ENCODE assay signal across 13 cellular contexts in genomic region chr3:186789554-186790260, GRCh38. TPM values are rescaled to one million over a fixed set of nuclear protein-coding genes. Genes with fewer than 3 reads are reported as not detected.
DNase-seq lines count a peak whose midpoint lies in the region; ATAC-seq and TF ChIP-seq lines count a peak whose summit lies in the region.
"Had no signal": no experiment of that assay in that cellular context is flagged by ENCODE, and none has a peak within 500 bp of the region (broad histone marks: within the 10 kb centered on the region; RNA-seq: fewer than 3 reads in every experiment).

No MANE protein-coding gene starts in this region.

- intact Hi-C loops in activated naive CD4-positive, alpha-beta T cell treated with anti-CD3 and anti-CD28 coated beads for 36 hours (cut with micrococcal nuclease): no loop called here
- intact Hi-C loops in uterus (cut with DNase I; ENCODE audit: low total_unique reads): no loop called here
- intact Hi-C loops in gastrocnemius medialis (cut with DNase I; ENCODE audit: low total_unique reads): loop anchor here (10.0 kb wide), 2 partner anchors 685 to 925 kb away; partner anchors contain the start of gene ETV5

- WGBS in smooth muscle cell (ENCODE audit: low lambda C conversion rate): 57% methylated on average over 4 of the region's 4 CpGs

- H4K20me1 ChIP-seq in smooth muscle cell (ENCODE audit: low read depth): peaks cover 68% of the 10 kb centered on the region

- no peak overlapping the region for H2AFZ ChIP-seq in smooth muscle cell (ENCODE audit: low read depth)

- H3K4me1 Mint-ChIP-seq in activated naive CD4-positive, alpha-beta T cell treated with anti-CD3 and anti-CD28 coated beads for 36 hours (ENCODE audit: low read depth): peaks cover 39% of the 10 kb centered on the region
- peaks cover 34% of the 10 kb centered on the region for H3K4me1 Mint-ChIP-seq in activated naive CD8-positive, alpha-beta T cell (ENCODE audit: low read depth)

- no peak overlapping the region for H3K4me2 ChIP-seq in smooth muscle cell

- no peak overlapping the region for H3K4me3 ChIP-seq in smooth muscle cell
- no peak overlapping the region for H3K4me3 ChIP-seq in uterus
- no peak overlapping the region for H3K4me3 ChIP-seq in gastrocnemius medialis
- H3K4me3 ChIP-seq: vagina had no signal

- H3K27me3 Mint-ChIP-seq in activated naive CD4-positive, alpha-beta T cell treated with anti-CD3 and anti-CD28 coated beads for 36 hours (ENCODE audit: low read depth): no peaks in the 10 kb centered on the region
- no peaks in the 10 kb centered on the region for H3K27me3 Mint-ChIP-seq in activated naive CD8-positive, alpha-beta T cell

- H3K27ac Mint-ChIP-seq in activated naive CD4-positive, alpha-beta T cell treated with anti-CD3 and anti-CD28 coated beads for 36 hours: peak overlapping the region; percentile 6
- H3K27ac Mint-ChIP-seq in activated naive CD8-positive, alpha-beta T cell: peak overlapping the region; percentile 100

- ATAC-seq in gastrocnemius medialis: no peak
- ATAC-seq: sciatic nerve had no signal

- no peak for TF ChIP-seq POLR2A in uterus (IDR thresholded peaks at IDR 0.05)
- no peak for TF ChIP-seq POLR2A in gastrocnemius medialis (IDR thresholded peaks at IDR 0.05)

- H3K4me1 ChIP-seq in smooth muscle cell (ENCODE audit: low read depth): peaks cover 30% of the 10 kb centered on the region
- H3K4me1 ChIP-seq in uterus: peaks cover 0 to 17% of the 10 kb centered on the region in 2 donors
- H3K4me1 ChIP-seq in gastrocnemius medialis: peaks cover 35 to 37% of the 10 kb centered on the region in 2 donors

- H3K36me3 Mint-ChIP-seq in activated naive CD4-positive, alpha-beta T cell treated with anti-CD3 and anti-CD28 coated beads for 36 hours (ENCODE audit: low read depth): peaks cover 67% of the 10 kb centered on the region
- peaks cover 37% of the 10 kb centered on the region for H3K36me3 Mint-ChIP-seq in activated naive CD8-positive, alpha-beta T cell

- peaks cover 70% of the 10 kb centered on the region for H3F3A ChIP-seq in smooth muscle cell (ENCODE audit: low read depth)

- peaks cover 27% of the 10 kb centered on the region for H3K79me2 ChIP-seq in smooth muscle cell (ENCODE audit: low read depth)

- TF ChIP-seq CTCF in smooth muscle cell (IDR thresholded peaks at IDR 0.05; ENCODE audit: borderline replicate concordance, insufficient read depth, poor library complexity, severe bottlenecking) (no peak), uterus (IDR thresholded peaks at IDR 0.05) (no peak), gastrocnemius medialis (IDR thresholded peaks at IDR 0.05 in 4 of 5, conservative IDR thresholded peaks at IDR 0.05 in 1 of 5) (no peak)

- H3K9ac ChIP-seq in smooth muscle cell (ENCODE audit: low read depth): no peak overlapping the region

- DNase-seq in activated naive CD4-positive, alpha-beta T cell treated with anti-CD3 and anti-CD28 coated beads for 36 hours: no peak
- no peak for DNase-seq in activated naive CD4-positive, alpha-beta T cell (lab: John Stamatoyannopoulos, UW)
- DNase-seq in LoVo (ENCODE audit: low spot score) (peak; percentile 47), smooth muscle cell (lab: John Stamatoyannopoulos, UW; ENCODE audit: unreplicated experiment) (no peak), uterus (no peak), 8988T (no peak), gastrocnemius medialis (no peak)
- DNase-seq: activated effector memory CD4-positive, alpha-beta T cell treated with anti-CD3 and anti-CD28 coated beads, Interleukin-2, amount 50 U/mL, for 16 hours; NCI-H524 treated with DMSO at 0.1 percent for 48 hours had no signal

- peaks cover 18% of the 10 kb centered on the region for H3K36me3 ChIP-seq in smooth muscle cell (ENCODE audit: low read depth)
- no peaks in the 10 kb centered on the region for H3K36me3 ChIP-seq in uterus
- H3K36me3 ChIP-seq in gastrocnemius medialis: peaks cover 11 to 53% of the 10 kb centered on the region in 2 donors

- in situ Hi-C loops in gastrocnemius medialis (cut with MboI; ENCODE audit: low sequenced_read_pairs in 4 of 4): loop anchor here in 3 of 4 donors (25.0 kb wide), 3 partner anchors 227 to 1202 kb away; partner anchors contain the start of genes TRA2B (in 3 of the 3), DNAJB11 (in 1 of the 3), SENP2 (in 1 of the 3) and TBCCD1 (in 1 of the 3)

- H3K9me3 ChIP-seq in smooth muscle cell (replicated peaks; ENCODE audit: low read depth): no peaks in the 10 kb centered on the region
- no peaks in the 10 kb centered on the region for H3K9me3 ChIP-seq in uterus
- H3K9me3 ChIP-seq in gastrocnemius medialis: no peaks in the 10 kb centered on the region
- H3K9me3 ChIP-seq: vagina had no signal

- H3K27me3 ChIP-seq in smooth muscle cell (ENCODE audit: low read depth) (no peaks in the 10 kb centered on the region), uterus (no peaks in the 10 kb centered on the region), gastrocnemius medialis (no peaks in the 10 kb centered on the region)
- H3K27me3 ChIP-seq: vagina had no signal

- no peaks in the 10 kb centered on the region for H3K9me3 Mint-ChIP-seq in activated naive CD4-positive, alpha-beta T cell treated with anti-CD3 and anti-CD28 coated beads for 36 hours
- no peaks in the 10 kb centered on the region for H3K9me3 Mint-ChIP-seq in activated naive CD8-positive, alpha-beta T cell (ENCODE audit: low read depth)
- H3K9me3 Mint-ChIP-seq: T-helper 1 cell treated with Interleukin-12 subunit alpha and Interleukin-12 subunit beta and Interleukin-4 antibody, amounts not matched to agents 30 μg/mL and 1 μg/mL, for 36 hours had no signal

- H3K27ac ChIP-seq in smooth muscle cell (ENCODE audit: low read depth) (peak overlapping the region; percentile 6), uterus (no peak overlapping the region), gastrocnemius medialis (no peak overlapping the region)
- H3K27ac ChIP-seq: vagina had no signal

- CTCF ChIA-PET in activated naive CD4-positive, alpha-beta T cell treated with anti-CD3 and anti-CD28 coated beads for 36 hours (lab: Charles Lee): no interaction called here

- peak overlapping the region; percentile 20 for H3K4me3 Mint-ChIP-seq in activated naive CD4-positive, alpha-beta T cell treated with anti-CD3 and anti-CD28 coated beads for 36 hours
- peak overlapping the region; percentile 25 for H3K4me3 Mint-ChIP-seq in activated naive CD8-positive, alpha-beta T cell

RNA-seq across cellular contexts. Expression of gene EIF4A2, which starts 6.3 kb away (rescaled TPM):
- total RNA-seq in activated naive CD4-positive, alpha-beta T cell treated with anti-CD3 and anti-CD28 coated beads for 36 hours: 100 to 1,000 TPM; 445 to 469 TPM
- total RNA-seq in smooth muscle cell (438 and 486 TPM in 2 replicates), uterus (1,000 to 10,000 TPM in 1 of 4 donors, 100 to 1,000 TPM in 3; 429 to 1,121 (median 514) TPM), gastrocnemius medialis (100 to 1,000 TPM; 531 to 622 (median 574) TPM)
- polyA plus RNA-seq in smooth muscle cell: 94.8 and 130 TPM in 2 replicates

RNA-seq across cellular contexts. Expression of gene RFC4, which starts 16.6 kb away (rescaled TPM):
- total RNA-seq in activated naive CD4-positive, alpha-beta T cell treated with anti-CD3 and anti-CD28 coated beads for 36 hours: 100 to 1,000 TPM; 135 to 136 TPM
- total RNA-seq in smooth muscle cell: 36.4 and 45.5 TPM in 2 replicates
- 24.8 and 27.8 TPM in 2 replicates for polyA plus RNA-seq in smooth muscle cell
- 10 to 100 TPM in 3 of 4 donors, 1 to 10 TPM in 1; 2.8 to 43.8 (median 26.6) TPM for total RNA-seq in uterus
- total RNA-seq in gastrocnemius medialis: 10 to 100 TPM in 1 of 4 donors, 1 to 10 TPM in 3; 4.5 to 15.1 (median 7.3) TPM

RNA-seq across cellular contexts. Expression of gene ADIPOQ, which starts 52.8 kb away (rescaled TPM):
- not detected for total RNA-seq in activated naive CD4-positive, alpha-beta T cell treated with anti-CD3 and anti-CD28 coated beads for 36 hours
- total RNA-seq in smooth muscle cell: not detected in 2 replicates
- not detected in 2 replicates for polyA plus RNA-seq in smooth muscle cell
- total RNA-seq in uterus: not detected
- total RNA-seq in gastrocnemius medialis: 1 to 10 TPM in 2 of 4 donors, under 1 TPM in 2; 0.33 to 4.1 (median 1.8) TPM
